Comparison of ENCODE assay signal across 17 cellular contexts in the genomic region with DNA sequence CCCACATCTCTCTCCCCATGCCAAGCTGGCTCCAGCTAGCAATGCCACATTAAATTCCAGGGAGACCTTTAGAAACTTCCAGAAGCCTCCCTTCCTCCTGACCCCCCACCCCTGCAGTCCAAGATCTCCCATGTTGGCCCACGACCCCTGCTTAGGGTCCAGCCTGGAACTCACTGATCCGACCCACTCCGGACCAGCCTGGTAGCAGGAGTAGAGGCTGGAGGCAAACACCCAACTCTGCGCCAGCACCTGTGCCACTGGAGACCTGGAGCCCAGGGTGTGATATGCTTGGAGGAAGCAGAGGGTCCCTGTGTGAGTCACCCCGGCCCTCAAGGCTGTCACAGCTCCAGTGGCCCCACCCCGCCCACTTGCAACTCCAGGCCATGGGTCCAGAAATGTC. TPM values are rescaled to one million over a fixed set of nuclear protein-coding genes. Genes with fewer than 3 reads are reported as not detected.
A peak's percentile ranks its signal among the peaks of the same experiment; 100 is the strongest.
DNase-seq lines count a peak whose midpoint lies in the region; ATAC-seq and TF ChIP-seq lines count a peak whose summit lies in the region.
"Had no signal": no experiment of that assay in that cellular context is flagged by ENCODE, and none has a peak within 500 bp of the region (broad histone marks: within the 10 kb centered on the region; RNA-seq: fewer than 3 reads in every experiment).

No MANE protein-coding gene starts in this region.

- H3K4me1 Mint-ChIP-seq in Calu3 (ENCODE audit: low read depth, unreplicated experiment): no peaks in the 10 kb centered on the region

- H3K27ac ChIP-seq in right atrium auricular region (no peak overlapping the region), vagina (no peak overlapping the region)
- H3K27ac ChIP-seq: BLaER1 treated with 17β-estradiol and CSF1 and Interleukin-3, amounts not matched to agents 10 nM and 100 nM; GM23248; HL-60 had no signal

- H3K27me3 Mint-ChIP-seq in Calu3 (ENCODE audit: unreplicated experiment): peaks cover 9% of the 10 kb centered on the region

- H3K4me1 ChIP-seq in right atrium auricular region: peaks cover 0 to 20% of the 10 kb centered on the region in 2 donors
- H3K4me1 ChIP-seq in vagina: peaks cover 27% of the 10 kb centered on the region

- H3K4me3 Mint-ChIP-seq in Calu3 (ENCODE audit: low read depth, unreplicated experiment): no peak overlapping the region
- H3K4me3 Mint-ChIP-seq: B cell; CD8-positive, alpha-beta T cell; HFFc6 had no signal

- DNase-seq in right atrium auricular region (ENCODE audit: low spot score): peak; percentile 42
- DNase-seq in left cardiac atrium: no peak
- peak; percentile 42 for DNase-seq in activated CD8-positive, alpha-beta memory T cell treated with anti-CD3 and anti-CD28 coated beads, Interleukin-2, amount 50 U/mL, for 48 hours
- DNase-seq in islet precursor cell: peak; percentile 43
- peak; percentile 72 to 87 for DNase-seq in vagina (ENCODE audit: extremely low spot score in 2 of 2)
- DNase-seq in Calu3: no peak
- DNase-seq in effector CD4-positive, alpha-beta T cell: no peak
- DNase-seq: CD8-positive, alpha-beta T cell; GM23248; HCEC 1CT; HFFc6 had no signal

- no peak overlapping the region for H3K4me3 ChIP-seq in right atrium auricular region
- H3K4me3 ChIP-seq in vagina: no peak overlapping the region
- H3K4me3 ChIP-seq: BLaER1 treated with 17β-estradiol and CSF1 and Interleukin-3, amounts not matched to agents 10 nM and 100 nM; GM23248 had no signal

- no TSS peak for BruUV-seq in Calu3 (replicated peaks; lab: Mats Ljungman, UMichigan)

- TF ChIP-seq POLR2A in vagina (IDR thresholded peaks at IDR 0.05): no peak

- CTCF ChIA-PET in Calu3 (lab: Charles Lee): interaction anchor here (0.7 kb wide), 1 partner anchor 872 kb away, joined by 5 read pairs; no protein-coding TSS in a partner anchor

- H3K9me3 ChIP-seq in right atrium auricular region (no peaks in the 10 kb centered on the region), vagina (no peaks in the 10 kb centered on the region)

- no peak for ATAC-seq in left cardiac atrium
- ATAC-seq in HG03280 (IDR thresholded peaks at IDR 0.05; ENCODE audit: unreplicated experiment): no peak
- ATAC-seq: CD8-positive, alpha-beta T cell had no signal

- intact Hi-C loops in left cardiac atrium (cut with DNase I): no loop called here
- intact Hi-C loops in vagina (cut with DNase I): no loop called here
- intact Hi-C loops in Calu3 (cut with micrococcal nuclease; ENCODE audit: unreplicated experiment): no loop called here

- H3K36me3 ChIP-seq in right atrium auricular region: no peaks in the 10 kb centered on the region
- H3K36me3 ChIP-seq in vagina: no peaks in the 10 kb centered on the region
- H3K36me3 ChIP-seq: BLaER1 treated with 17β-estradiol and CSF1 and Interleukin-3, amounts not matched to agents 10 nM and 100 nM had no signal

- peaks cover 23% of the 10 kb centered on the region for H3K36me3 Mint-ChIP-seq in Calu3 (ENCODE audit: insufficient read depth, unreplicated experiment)
- H3K36me3 Mint-ChIP-seq: CD8-positive, alpha-beta T cell had no signal

- no peak overlapping the region for H3K27ac Mint-ChIP-seq in Calu3 (ENCODE audit: unreplicated experiment)
- H3K27ac Mint-ChIP-seq: B cell; CD8-positive, alpha-beta T cell; HFFc6 had no signal

- no peak for TF ChIP-seq CTCF in right atrium auricular region (IDR thresholded peaks at IDR 0.05)
- no peak for TF ChIP-seq CTCF in vagina (IDR thresholded peaks at IDR 0.05)
- no peak for TF ChIP-seq CTCF in Calu3 (IDR thresholded peaks at IDR 0.05; ENCODE audit: unreplicated experiment)

- H3K9me3 Mint-ChIP-seq in Calu3 (ENCODE audit: low read depth, unreplicated experiment): no peaks in the 10 kb centered on the region
- H3K9me3 Mint-ChIP-seq: CD8-positive, alpha-beta T cell; HFFc6 had no signal

- H3K27me3 ChIP-seq in right atrium auricular region (peaks cover 14 to 19% of the 10 kb centered on the region in 2 donors), vagina (peaks cover 2% of the 10 kb centered on the region)

RNA-seq across cellular contexts. Expression of gene ULBP1, which starts 3.3 kb away (rescaled TPM):
- under 1 TPM; 0.11 to 0.31 TPM for total RNA-seq in right atrium auricular region
- under 1 TPM; 0.08 to 0.12 TPM for total RNA-seq in left cardiac atrium
- total RNA-seq in vagina: not detected
- total RNA-seq in Calu3 (2022): 2.2 and 2.5 TPM in 2 replicates
- total RNA-seq: HT1080 had no signal

RNA-seq across cellular contexts. Expression of gene ULBP2, which starts 18.7 kb away (rescaled TPM):
- total RNA-seq in right atrium auricular region (1 to 10 TPM in 1 of 2 donors, under 1 TPM in 1; 0.82 to 2.4 TPM), left cardiac atrium (1 to 10 TPM in 1 of 2 donors, under 1 TPM in 1; 0.71 to 1.1 TPM), vagina (not detected), Calu3 (2022) (7.1 and 7.6 TPM in 2 replicates)
- total RNA-seq: B cell had no signal

RNA-seq across cellular contexts. Expression of gene RAET1G, which starts 37.6 kb away (rescaled TPM):
- 1 to 10 TPM; 1.5 to 1.6 TPM for total RNA-seq in right atrium auricular region
- 1 to 10 TPM in 1 of 2 donors, under 1 TPM in 1; 0.55 to 1.1 TPM for total RNA-seq in left cardiac atrium
- total RNA-seq in vagina: 4.9 TPM
- total RNA-seq in Calu3 (2022): 0.54 TPM in 1 of 2 replicates, not detected in the other
- total RNA-seq: B cell; CD8-positive, alpha-beta T cell; H4 had no signal

Comparison
In these comparisons a context has a peak if more than half of its experiments do, and no peak if none do; other contexts are left out.
1. DNase-seq: peak in right atrium auricular region (single experiment), activated CD8-positive, alpha-beta memory T cell treated with anti-CD3 and anti-CD28 coated beads, Interleukin-2, amount 50 U/mL, for 48 hours (single experiment), islet precursor cell (single experiment) and vagina (2 of 2); none in left cardiac atrium (single experiment), Calu3 (single experiment) and effector CD4-positive, alpha-beta T cell (single experiment).